Comparison of ENCODE assay signal across 8 cellular contexts in genomic region chr9:114911167-114911821, GRCh38. TPM values are rescaled to one million over a fixed set of nuclear protein-coding genes. Genes with fewer than 3 reads are reported as not detected.
DNase-seq lines count a peak whose midpoint lies in the region; ATAC-seq, FAIRE-seq and TF ChIP-seq lines count a peak whose summit lies in the region.

No MANE protein-coding gene starts in this region.

- dilution Hi-C loops in keratinocyte (cut with MboI; ENCODE audit: extremely low pct_ligation_motif_present, low sequenced_read_pairs): no loop called here

- no peak overlapping the region for H3K27ac Mint-ChIP-seq in stimulated activated memory B cell treated with anti-CD40 and anti-IgM and Interleukin-4, amounts not matched to agents 10 μg/mL and 1 μg/mL and 100 μg/mL, for 72 hours

- H3K9me1 ChIP-seq in keratinocyte (ENCODE audit: control insufficient read depth, extremely low read depth, insufficient read depth, low read length): no peaks in the 10 kb centered on the region

- H3K79me2 ChIP-seq in keratinocyte (ENCODE audit: control insufficient read depth, insufficient read depth, low read length): no peaks in the 10 kb centered on the region

- no peak overlapping the region for H3K4me2 ChIP-seq in keratinocyte (ENCODE audit: control insufficient read depth, extremely low read depth, insufficient read depth, low read depth, low read length)

- H3K27ac ChIP-seq in AG04450 (ENCODE audit: low read depth, low read length) (no peak overlapping the region), keratinocyte (ENCODE audit: control insufficient read depth, insufficient read depth, low read length) (no peak overlapping the region)

- in situ Hi-C loops in astrocyte of the spinal cord (cut with HindIII; ENCODE audit: low sequenced_read_pairs): loop anchor here (25.0 kb wide), 1 partner anchor 101 kb away; no protein-coding TSS in a partner anchor

- H3K4me3 ChIP-seq in AG04450 (ENCODE audit: low read depth, low read length) (no peak overlapping the region), astrocyte of the spinal cord (ENCODE audit: low read depth, low read length) (no peak overlapping the region), keratinocyte (ENCODE audit: control insufficient read depth in 2 of 3, extremely low read depth in 1 of 3, insufficient read depth in 2 of 3, low read depth in 1 of 3, low read length in 3 of 3) (no peak overlapping the region)

- FAIRE-seq in keratinocyte (lab: Jason Lieb, UNC): peak; percentile 52

- H3K4me3 Mint-ChIP-seq in stimulated activated memory B cell treated with anti-CD40 and anti-IgM and Interleukin-4, amounts not matched to agents 10 μg/mL and 1 μg/mL and 100 μg/mL, for 72 hours: no peak overlapping the region

- DNase-seq in AG04450 (ENCODE audit: low read depth, low spot score) (no peak), GM10266 (ENCODE audit: extremely low spot score) (no peak), NCI-H460 (ENCODE audit: extremely low read depth, low read depth) (peak; percentile 54), astrocyte of the spinal cord (ENCODE audit: low read depth, low spot score) (peak; percentile 37), keratinocyte (ENCODE audit: low read depth, low spot score) (no peak)
- no peak for DNase-seq in activated CD8-positive, alpha-beta memory T cell treated with anti-CD3 and anti-CD28 coated beads, Interleukin-2, amount 50 U/mL, for 48 hours

- no peaks in the 10 kb centered on the region for H3K36me3 ChIP-seq in keratinocyte (ENCODE audit: control insufficient read depth in 2 of 2, extremely low read depth in 1 of 2, insufficient read depth in 2 of 2, low read length in 2 of 2)

- peak; percentile 78 for TF ChIP-seq CTCF in AG04450 (IDR thresholded peaks at IDR 0.05; ENCODE audit: low read depth, low read length)
- TF ChIP-seq CTCF in GM10266 (IDR thresholded peaks at IDR 0.05; ENCODE audit: control insufficient read depth, insufficient read depth, low read depth, missing control alignments): peak; percentile 36
- peak; percentile 78 for TF ChIP-seq CTCF in astrocyte of the spinal cord (IDR thresholded peaks at IDR 0.05; ENCODE audit: low read depth, low read length)
- TF ChIP-seq CTCF in keratinocyte (optimal IDR thresholded peaks at IDR 0.05 in 1 of 3, IDR thresholded peaks at IDR 0.05 in 1 of 3, conservative IDR thresholded peaks at IDR 0.05 in 1 of 3; ENCODE audit: extremely low read depth in 1 of 3, insufficient read depth in 2 of 3, low read length in 3 of 3): peak; percentile 58 to 67 (median 61)

- H3K27me3 Mint-ChIP-seq in stimulated activated memory B cell treated with anti-CD40 and anti-IgM and Interleukin-4, amounts not matched to agents 10 μg/mL and 1 μg/mL and 100 μg/mL, for 72 hours: no peaks in the 10 kb centered on the region

- no peak for ATAC-seq in stimulated activated memory B cell treated with anti-CD40 and anti-IgM and Interleukin-4, amounts not matched to agents 10 μg/mL and 1 μg/mL and 100 μg/mL, for 72 hours
- ATAC-seq in GM18861 (IDR thresholded peaks at IDR 0.05; ENCODE audit: unreplicated experiment): no peak

- no peak overlapping the region for H3K9ac ChIP-seq in keratinocyte (ENCODE audit: control insufficient read depth, extremely low read depth, insufficient read depth, low read length)

- H3K9me3 Mint-ChIP-seq in stimulated activated memory B cell treated with anti-CD40 and anti-IgM and Interleukin-4, amounts not matched to agents 10 μg/mL and 1 μg/mL and 100 μg/mL, for 72 hours: no peaks in the 10 kb centered on the region

- H3K27me3 ChIP-seq in AG04450 (ENCODE audit: control insufficient read depth, insufficient read depth, low read length): no peaks in the 10 kb centered on the region
- peaks cover 2% of the 10 kb centered on the region for H3K27me3 ChIP-seq in keratinocyte (ENCODE audit: control insufficient read depth, extremely low read depth, insufficient read depth, low read length)

- H3K4me1 Mint-ChIP-seq in stimulated activated memory B cell treated with anti-CD40 and anti-IgM and Interleukin-4, amounts not matched to agents 10 μg/mL and 1 μg/mL and 100 μg/mL, for 72 hours: peaks cover 48% of the 10 kb centered on the region

- POLR2A ChIA-PET in AG04450 (lab: Yijun Ruan, JAX): no interaction called here

- H3K4me1 ChIP-seq in keratinocyte (ENCODE audit: control insufficient read depth, extremely low read depth, insufficient read depth, low read length): peaks cover 20% of the 10 kb centered on the region

- H3K9me3 ChIP-seq in AG04450 (ENCODE audit: control insufficient read depth, insufficient read depth, low read length): no peaks in the 10 kb centered on the region
- no peaks in the 10 kb centered on the region for H3K9me3 ChIP-seq in keratinocyte (ENCODE audit: control insufficient read depth, low read depth, low read length)

- H3K36me3 Mint-ChIP-seq in stimulated activated memory B cell treated with anti-CD40 and anti-IgM and Interleukin-4, amounts not matched to agents 10 μg/mL and 1 μg/mL and 100 μg/mL, for 72 hours: no peaks in the 10 kb centered on the region

- no peak overlapping the region for H2AFZ ChIP-seq in keratinocyte (ENCODE audit: control insufficient read depth, low read length)

- CTCF ChIA-PET in AG04450 (lab: Charles Lee): interaction anchor here (0.6 to 10.3 kb wide), 28 partner anchors 9 to 506 kb away, joined by 3 to 265 read pairs (median 5); partner anchors contain the start of gene TEX48

- H4K20me1 ChIP-seq in keratinocyte (ENCODE audit: control insufficient read depth, extremely low read depth, insufficient read depth, low read length): no peaks in the 10 kb centered on the region

RNA-seq across cellular contexts. Expression of gene TNFSF8, which starts 19.1 kb away (rescaled TPM):
- polyA plus RNA-seq in AG04450 (2011; rRNA removed) (not detected in 2 replicates), keratinocyte (not detected in 3 replicates)
- not detected in 2 replicates for polyA minus RNA-seq in AG04450 (2011; rRNA and poly(A)+ RNA removed)
- total RNA-seq in NCI-H460 (2014; rRNA removed; shearing (Covaris generic)): not detected in 2 replicates
- polyA plus RNA-seq in NCI-H460 (2014; cell fraction: nucleus; rRNA removed): not detected in 2 replicates
- polyA plus RNA-seq in keratinocyte (2011; ENCODE audit: low read depth): not detected
- polyA plus RNA-seq in keratinocyte (2011; cell fraction: cytosol; rRNA removed): not detected in 2 replicates
- polyA plus RNA-seq in keratinocyte (2011; cell fraction: nucleus; rRNA removed): not detected in 2 replicates
- polyA plus RNA-seq in keratinocyte (2012; ENCODE audit: low replicate concordance): not detected in 2 replicates
- not detected in 3 replicates for polyA minus RNA-seq in keratinocyte
- polyA minus RNA-seq in keratinocyte (2011; cell fraction: cytosol; rRNA and poly(A)+ RNA removed): not detected
- not detected in 2 replicates for polyA minus RNA-seq in keratinocyte (2011; cell fraction: nucleus; rRNA and poly(A)+ RNA removed)

Comparison
In these comparisons a context has a peak if more than half of its experiments do, and no peak if none do; other contexts are left out.
1. DNase-seq: peak in NCI-H460 (single experiment) and astrocyte of the spinal cord (single experiment); none in AG04450 (single experiment), GM10266 (single experiment), keratinocyte (single experiment) and activated CD8-positive, alpha-beta memory T cell treated with anti-CD3 and anti-CD28 coated beads, Interleukin-2, amount 50 U/mL, for 48 hours (single experiment).
2. Peak in every context shown above with its lines, with median percentiles within 50 percentile points of each other: CTCF ChIP-seq.